1 cellular context compared by ENCODE assay signal in genomic region chr2:66573866-66574265, GRCh38.
A peak's percentile ranks its signal among the peaks of the same experiment; 100 is the strongest.
TF ChIP-seq lines count a peak whose summit lies in the region.

No MANE protein-coding gene starts in this region.

TF ChIP-seq in HEK293, 187 proteins besides CTCF, POLR2A, EP300 and RAD21 (continued from another document and continues in another):
- TF ChIP-seq HOXD13 (CRISPR knock-in tag; IDR thresholded peaks at IDR 0.05; ENCODE audit: borderline replicate concordance) (no peak), ZNF488 (tag by site-specific recombination; IDR thresholded peaks at IDR 0.05) (no peak), ZNF510 (tag by site-specific recombination; IDR thresholded peaks at IDR 0.05; ENCODE audit: insufficient replicate concordance) (no peak), ZNF670 (tag by site-specific recombination; IDR thresholded peaks at IDR 0.05; ENCODE audit: low read depth) (no peak), GLIS2 (tag by site-specific recombination; IDR thresholded peaks at IDR 0.05) (no peak), ZFP41 (tag by site-specific recombination; IDR thresholded peaks at IDR 0.05; ENCODE audit: borderline replicate concordance) (no peak), REPIN1 (tag by site-specific recombination; IDR thresholded peaks at IDR 0.05; ENCODE audit: low read depth) (no peak), ZBTB49 (tag by site-specific recombination; IDR thresholded peaks at IDR 0.05; ENCODE audit: low read depth) (no peak), ZNF302 (tag by site-specific recombination; IDR thresholded peaks at IDR 0.05; ENCODE audit: low read depth) (no peak), ZIC2 (tag by site-specific recombination; IDR thresholded peaks at IDR 0.05) (no peak), ZNF19 (tag by site-specific recombination; IDR thresholded peaks at IDR 0.05; ENCODE audit: low read depth) (no peak), MZF1 (tag by site-specific recombination; IDR thresholded peaks at IDR 0.05; ENCODE audit: borderline replicate concordance) (no peak), ZNF169 (tag by site-specific recombination; IDR thresholded peaks at IDR 0.05) (no peak), PRDM2 (tag by site-specific recombination; IDR thresholded peaks at IDR 0.05; ENCODE audit: borderline replicate concordance) (no peak), ZNF830 (tag by site-specific recombination; IDR thresholded peaks at IDR 0.05; ENCODE audit: low read depth) (no peak), ZBTB17 (tag by site-specific recombination; IDR thresholded peaks at IDR 0.05) (peak; percentile 76), SP2 (tag by site-specific recombination; IDR thresholded peaks at IDR 0.05) (no peak), ZNF140 (tag by site-specific recombination; IDR thresholded peaks at IDR 0.05) (no peak), ZBTB11 (tag by site-specific recombination; conservative IDR thresholded peaks at IDR 0.05; ENCODE audit: low read depth) (no peak), ZNF521 (tag by site-specific recombination; IDR thresholded peaks at IDR 0.05) (no peak), ZNF596 (tag by site-specific recombination; IDR thresholded peaks at IDR 0.05) (peak; percentile 65), PRDM10 (tag by site-specific recombination; IDR thresholded peaks at IDR 0.05) (peak; percentile 96), WT1 (tag by site-specific recombination; IDR thresholded peaks at IDR 0.05) (peak; percentile 31; the same call in 1 of the 2 replicates), ZBTB48 (tag by site-specific recombination; IDR thresholded peaks at IDR 0.05) (0 out of 2 replicates have a peak, but pooled peaks have one; percentile 25), SCRT2 (tag by site-specific recombination; IDR thresholded peaks at IDR 0.05) (no peak), PRDM6 (tag by site-specific recombination; IDR thresholded peaks at IDR 0.05) (no peak), ZNF341 (tag by site-specific recombination; IDR thresholded peaks at IDR 0.05; ENCODE audit: low read depth) (no peak), FEZF1 (tag by site-specific recombination; IDR thresholded peaks at IDR 0.05) (no peak), ZSCAN16 (tag by site-specific recombination; IDR thresholded peaks at IDR 0.05) (no peak), HOXC10 (CRISPR knock-in tag; IDR thresholded peaks at IDR 0.05) (no peak), ZNF10 (tag by site-specific recombination; IDR thresholded peaks at IDR 0.05) (no peak), YY2 (tag by site-specific recombination; IDR thresholded peaks at IDR 0.05) (no peak), ZNF398 (tag by site-specific recombination; IDR thresholded peaks at IDR 0.05) (peak; percentile 88), ZEB2 (tag by site-specific recombination; IDR thresholded peaks at IDR 0.05) (no peak), ZNF501 (tag by site-specific recombination; IDR thresholded peaks at IDR 0.05) (no peak), ZNF157 (tag by site-specific recombination; IDR thresholded peaks at IDR 0.05) (no peak), ZNF529 (tag by site-specific recombination; IDR thresholded peaks at IDR 0.05; ENCODE audit: insufficient replicate concordance) (no peak)
